Comparison of ENCODE assay signal across 37 cellular contexts in the genomic region with DNA sequence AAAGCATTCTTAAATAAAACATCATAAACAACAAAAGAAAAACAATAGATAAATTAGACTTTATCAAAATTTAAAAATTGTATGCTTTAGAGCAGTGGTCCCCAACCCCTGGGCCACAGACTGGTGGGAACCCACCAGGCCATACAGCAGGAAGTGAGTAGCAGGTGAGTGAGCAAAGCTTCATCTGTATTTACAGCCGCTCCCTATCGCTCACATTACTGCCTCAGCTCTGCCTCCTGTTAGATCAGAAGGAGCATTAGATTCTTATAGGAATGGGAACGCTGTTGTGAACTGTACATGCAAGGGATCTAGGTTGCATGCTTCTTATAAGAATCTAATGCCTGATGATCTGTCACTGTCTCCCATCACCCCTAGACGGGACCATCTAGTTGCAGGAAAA. TPM values are rescaled to one million over a fixed set of nuclear protein-coding genes. Genes with fewer than 3 reads are reported as not detected.
"Had no signal": no experiment of that assay in that cellular context is flagged by ENCODE, and none has a peak within 500 bp of the region (broad histone marks: within the 10 kb centered on the region; RNA-seq: fewer than 3 reads in every experiment).

No MANE protein-coding gene starts in this region.

- H3K27me3 ChIP-seq: adrenal gland, ascending aorta, body of pancreas, brain microvascular endothelial cell, breast epithelium, cardiac muscle cell had no signal

- H3K27ac Mint-ChIP-seq: activated naive CD4-positive, alpha-beta T cell treated with anti-CD3 and anti-CD28 coated beads for 36 hours; activated naive CD4-positive, alpha-beta T cell treated with anti-CD3 and anti-CD28 coated beads, Interleukin-2, amount 10 ng/mL, durations not matched to agents 7 days and 5 days; activated naive CD4-positive, alpha-beta T cell treated with anti-CD3 and anti-CD28 coated beads, Interleukin-2, amount 50 U/mL, for 24 hours; activated naive CD4-positive, alpha-beta T cell treated with anti-CD3 and anti-CD28 coated beads, Interleukin-2, amount 50 U/mL, for 72 hours; activated naive CD8-positive, alpha-beta T cell; activated naive CD8-positive, alpha-beta T cell treated with anti-CD3 and anti-CD28 coated beads for 36 hours; activated naive CD8-positive, alpha-beta T cell treated with anti-CD3 and anti-CD28 coated beads, Interleukin-2, amount 10 ng/mL, durations not matched to agents 7 days and 5 days; activated naive CD8-positive, alpha-beta T cell treated with anti-CD3 and anti-CD28 coated beads, Interleukin-2, amount 50 U/mL, for 24 hours; activated T-cell treated with anti-CD3 and anti-CD28 coated beads, Interleukin-2, amount 50 U/mL, for 24 hours; activated T-cell treated with anti-CD3 and anti-CD28 coated beads, Interleukin-2, amount 50 U/mL, for 72 hours; activated T-helper 17 cell treated with anti-CD3 and anti-CD28 coated beads, Interleukin-2, amount 50 U/mL, for 72 hours; activated T-helper 2 cell treated with anti-CD3 and anti-CD28 coated beads, Interferon-gamma antibody, Interleukin-2, Interleukin-4, amounts not matched to agents 10 μg/mL and 5 μg/mL and 100 μg/mL, durations not matched to agents 14 hours and 24 hours and 36 hours had no signal

- DNase-seq: activated effector memory CD4-positive, alpha-beta T cell treated with anti-CD3 and anti-CD28 coated beads, Interleukin-2, amount 50 U/mL, for 16 hours; activated effector memory CD4-positive, alpha-beta T cell treated with Interleukin-2 at 50 U/mL for 16 hours; activated gamma-delta T cell; activated gamma-delta T cell treated with Interleukin-2 at 50 U/mL for 16 hours; activated naive CD4-positive, alpha-beta T cell; activated naive CD4-positive, alpha-beta T cell treated with anti-CD3 and anti-CD28 coated beads for 36 hours; activated naive CD4-positive, alpha-beta T cell treated with anti-CD3 and anti-CD28 coated beads, Interleukin-2, amount 10 ng/mL, durations not matched to agents 7 days and 5 days; activated naive CD4-positive, alpha-beta T cell treated with anti-CD3 and anti-CD28 coated beads, Interleukin-2, amount 50 U/mL, for 16 hours; activated naive CD4-positive, alpha-beta T cell treated with Interleukin-2 at 50 U/mL for 16 hours; activated naive CD8-positive, alpha-beta T cell treated with anti-CD3 and anti-CD28 coated beads for 36 hours; activated naive CD8-positive, alpha-beta T cell treated with anti-CD3 and anti-CD28 coated beads, Interleukin-2, amount 10 ng/mL, durations not matched to agents 7 days and 5 days; activated naive CD8-positive, alpha-beta T cell treated with anti-CD3 and anti-CD28 coated beads, Interleukin-2, amount 50 U/mL, for 24 hours; activated T-cell treated with anti-CD3 and anti-CD28 coated beads, Interleukin-2, amount 50 U/mL, for 24 hours; activated T-cell treated with anti-CD3 and anti-CD28 coated beads, Interleukin-2, amount 50 U/mL, for 4 hours; activated T-cell treated with anti-CD3 and anti-CD28 coated beads, Interleukin-2, amount 50 U/mL, for 48 hours; activated T-cell treated with anti-CD3 and anti-CD28 coated beads, Interleukin-2, amount 50 U/mL, for 72 hours; adrenal gland; amniotic stem cell; amygdala; anterior cingulate cortex; aorta; body of pancreas; brain microvascular endothelial cell; caudate nucleus; central memory CD4-positive, alpha-beta T cell; cerebellar nuclear complex had no signal

- H3K27ac ChIP-seq: adrenal gland, ascending aorta, body of pancreas, brain microvascular endothelial cell, breast epithelium, cardiac muscle cell had no signal

- H3K9me3 Mint-ChIP-seq: activated naive CD4-positive, alpha-beta T cell treated with anti-CD3 and anti-CD28 coated beads for 36 hours; activated naive CD4-positive, alpha-beta T cell treated with anti-CD3 and anti-CD28 coated beads, Interleukin-2, amount 10 ng/mL, durations not matched to agents 7 days and 5 days; activated naive CD4-positive, alpha-beta T cell treated with anti-CD3 and anti-CD28 coated beads, Interleukin-2, amount 50 U/mL, for 24 hours; activated naive CD4-positive, alpha-beta T cell treated with anti-CD3 and anti-CD28 coated beads, Interleukin-2, amount 50 U/mL, for 72 hours; activated naive CD8-positive, alpha-beta T cell treated with anti-CD3 and anti-CD28 coated beads for 36 hours; activated naive CD8-positive, alpha-beta T cell treated with anti-CD3 and anti-CD28 coated beads, Interleukin-2, amount 10 ng/mL, durations not matched to agents 7 days and 5 days; activated naive CD8-positive, alpha-beta T cell treated with anti-CD3 and anti-CD28 coated beads, Interleukin-2, amount 50 U/mL, for 24 hours; activated T-cell treated with anti-CD3 and anti-CD28 coated beads, Interleukin-2, amount 50 U/mL, for 24 hours; activated T-cell treated with anti-CD3 and anti-CD28 coated beads, Interleukin-2, amount 50 U/mL, for 4 hours; activated T-cell treated with anti-CD3 and anti-CD28 coated beads, Interleukin-2, amount 50 U/mL, for 72 hours; activated T-helper 17 cell treated with anti-CD3 and anti-CD28 coated beads, Interleukin-2, amount 50 U/mL, for 72 hours; activated T-helper 2 cell treated with anti-CD3 and anti-CD28 coated beads, Interferon-gamma antibody, Interleukin-2, Interleukin-4, amounts not matched to agents 10 μg/mL and 5 μg/mL and 100 μg/mL, durations not matched to agents 14 hours and 24 hours and 36 hours; brain; central memory CD8-positive, alpha-beta T cell had no signal

- ATAC-seq: activated naive CD4-positive, alpha-beta T cell treated with anti-CD3 and anti-CD28 coated beads, Interleukin-2, amount 50 U/mL, for 72 hours; activated naive CD8-positive, alpha-beta T cell treated with anti-CD3 and anti-CD28 coated beads, Interleukin-2, amount 50 U/mL, for 24 hours; activated T-cell treated with anti-CD3 and anti-CD28 coated beads, Interleukin-2, amount 50 U/mL, for 4 hours; activated T-cell treated with anti-CD3 and anti-CD28 coated beads, Interleukin-2, amount 50 U/mL, for 72 hours; activated T-helper 17 cell treated with anti-CD3 and anti-CD28 coated beads, Interleukin-2, amount 50 U/mL, for 72 hours; body of pancreas had no signal

- H3K4me1 Mint-ChIP-seq: activated naive CD4-positive, alpha-beta T cell treated with anti-CD3 and anti-CD28 coated beads, Interleukin-2, amount 10 ng/mL, durations not matched to agents 7 days and 5 days; activated naive CD4-positive, alpha-beta T cell treated with anti-CD3 and anti-CD28 coated beads, Interleukin-2, amount 50 U/mL, for 24 hours; activated naive CD8-positive, alpha-beta T cell treated with anti-CD3 and anti-CD28 coated beads, Interleukin-2, amount 10 ng/mL, durations not matched to agents 7 days and 5 days; activated T-helper 17 cell treated with anti-CD3 and anti-CD28 coated beads, Interleukin-2, amount 50 U/mL, for 72 hours had no signal

- H3K36me3 Mint-ChIP-seq: activated naive CD4-positive, alpha-beta T cell treated with anti-CD3 and anti-CD28 coated beads, Interleukin-2, amount 10 ng/mL, durations not matched to agents 7 days and 5 days; activated naive CD4-positive, alpha-beta T cell treated with anti-CD3 and anti-CD28 coated beads, Interleukin-2, amount 50 U/mL, for 24 hours; activated naive CD4-positive, alpha-beta T cell treated with anti-CD3 and anti-CD28 coated beads, Interleukin-2, amount 50 U/mL, for 72 hours; activated naive CD8-positive, alpha-beta T cell; activated naive CD8-positive, alpha-beta T cell treated with anti-CD3 and anti-CD28 coated beads for 36 hours; activated naive CD8-positive, alpha-beta T cell treated with anti-CD3 and anti-CD28 coated beads, Interleukin-2, amount 10 ng/mL, durations not matched to agents 7 days and 5 days had no signal

- H3K9me3 ChIP-seq: adrenal gland, ascending aorta, body of pancreas, breast epithelium had no signal

- H3K27me3 Mint-ChIP-seq: activated naive CD4-positive, alpha-beta T cell treated with anti-CD3 and anti-CD28 coated beads, Interleukin-2, amount 50 U/mL, for 24 hours; activated naive CD8-positive, alpha-beta T cell; activated naive CD8-positive, alpha-beta T cell treated with anti-CD3 and anti-CD28 coated beads for 36 hours; activated naive CD8-positive, alpha-beta T cell treated with anti-CD3 and anti-CD28 coated beads, Interleukin-2, amount 10 ng/mL, durations not matched to agents 7 days and 5 days; activated naive CD8-positive, alpha-beta T cell treated with anti-CD3 and anti-CD28 coated beads, Interleukin-2, amount 50 U/mL, for 24 hours; activated T-cell treated with anti-CD3 and anti-CD28 coated beads, Interleukin-2, amount 50 U/mL, for 24 hours; activated T-helper 17 cell treated with anti-CD3 and anti-CD28 coated beads, Interleukin-2, amount 50 U/mL, for 72 hours; central memory CD8-positive, alpha-beta T cell had no signal

- H3K4me3 Mint-ChIP-seq: activated naive CD4-positive, alpha-beta T cell treated with anti-CD3 and anti-CD28 coated beads for 36 hours; activated naive CD4-positive, alpha-beta T cell treated with anti-CD3 and anti-CD28 coated beads, Interleukin-2, amount 10 ng/mL, durations not matched to agents 7 days and 5 days; activated naive CD4-positive, alpha-beta T cell treated with anti-CD3 and anti-CD28 coated beads, Interleukin-2, amount 50 U/mL, for 24 hours; activated naive CD8-positive, alpha-beta T cell; activated naive CD8-positive, alpha-beta T cell treated with anti-CD3 and anti-CD28 coated beads for 36 hours; activated naive CD8-positive, alpha-beta T cell treated with anti-CD3 and anti-CD28 coated beads, Interleukin-2, amount 10 ng/mL, durations not matched to agents 7 days and 5 days; activated naive CD8-positive, alpha-beta T cell treated with anti-CD3 and anti-CD28 coated beads, Interleukin-2, amount 50 U/mL, for 24 hours; activated T-cell treated with anti-CD3 and anti-CD28 coated beads, Interleukin-2, amount 50 U/mL, for 24 hours; activated T-cell treated with anti-CD3 and anti-CD28 coated beads, Interleukin-2, amount 50 U/mL, for 4 hours; activated T-cell treated with anti-CD3 and anti-CD28 coated beads, Interleukin-2, amount 50 U/mL, for 72 hours; activated T-helper 17 cell treated with anti-CD3 and anti-CD28 coated beads, Interleukin-2, amount 50 U/mL, for 72 hours; brain; central memory CD8-positive, alpha-beta T cell had no signal

- H3K36me3 ChIP-seq: adrenal gland, ascending aorta, brain microvascular endothelial cell, breast epithelium, cardiac muscle cell had no signal

- H3K4me3 ChIP-seq: adrenal gland, ascending aorta, body of pancreas, breast epithelium, cardiac muscle cell had no signal

- H3K4me1 ChIP-seq: ascending aorta, body of pancreas, breast epithelium had no signal

RNA-seq across cellular contexts. Expression of a gene that starts 51.5 kb away (rescaled TPM):
- total RNA-seq: bronchial epithelial cell had no signal
